11 cellular contexts compared by ENCODE assay signal in the genomic region with DNA sequence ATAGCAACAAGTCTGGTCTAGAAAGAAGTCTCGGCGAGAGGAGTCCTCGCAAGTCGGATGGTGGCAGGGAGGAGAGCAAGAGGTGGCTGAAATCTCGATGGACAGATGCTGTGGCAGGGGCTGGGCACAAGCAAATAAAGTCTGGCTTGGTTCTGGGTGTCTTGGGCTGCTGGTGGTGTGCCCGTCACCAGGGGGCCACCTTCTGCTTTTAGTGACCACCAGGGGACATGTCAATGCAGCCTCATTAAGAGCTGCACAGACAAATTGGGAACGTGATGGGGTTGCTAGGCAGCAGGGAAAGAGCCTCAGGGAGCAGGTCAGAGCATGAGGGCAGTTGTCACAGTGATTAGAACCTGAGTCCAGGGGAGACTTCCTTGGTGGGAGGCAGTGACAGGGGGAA. TPM values are rescaled to one million over a fixed set of nuclear protein-coding genes. Genes with fewer than 3 reads are reported as not detected.
DNase-seq lines count a peak whose midpoint lies in the region; ATAC-seq and TF ChIP-seq lines count a peak whose summit lies in the region.
"Had no signal": no experiment of that assay in that cellular context is flagged by ENCODE, and none has a peak within 500 bp of the region (broad histone marks: within the 10 kb centered on the region; RNA-seq: fewer than 3 reads in every experiment).

No MANE protein-coding gene starts in this region.

- H3K4me2 ChIP-seq in MM.1S (ENCODE audit: low read depth, low read length) = no peak overlapping the region
- H3K4me2 ChIP-seq in mammary epithelial cell (ENCODE audit: insufficient read depth, low read depth, low read length) = no peak overlapping the region

- in situ Hi-C loops in mammary epithelial cell (cut with MboI; ENCODE audit: low sequenced_read_pairs in 2 of 2) = no loop called here

- WGBS in mammary epithelial cell (ENCODE audit: low coverage, missing lambda C conversion rate) = 35% methylated on average over 7 of the region's 7 CpGs
- 70% methylated on average over 7 of the region's 7 CpGs for WGBS in right cardiac atrium

- intact Hi-C loops in activated CD4-positive, alpha-beta T cell treated with anti-CD3 and anti-CD28 coated beads for 36 hours (cut with DNase I, micrococcal nuclease) = loop anchor here in 1 of 2 experiments (5.0 kb wide), 1 partner anchor 42 kb away; no protein-coding TSS in a partner anchor
- intact Hi-C loops in mammary epithelial cell (cut with micrococcal nuclease) = loop anchor here (5.0 to 10.0 kb wide), 2 partner anchors 158 to 685 kb away; no protein-coding TSS in a partner anchor
- intact Hi-C loops in upper lobe of right lung (cut with DNase I) = no loop called here
- intact Hi-C loops in dorsolateral prefrontal cortex (cut with DNase I) = loop anchor here (5.0 to 10.0 kb wide), 3 partner anchors 42 to 425 kb away; no protein-coding TSS in a partner anchor
- intact Hi-C loops in right cardiac atrium (cut with DNase I) = loop anchor here in 3 of 4 donors (5.0 to 10.0 kb wide), 3 partner anchors 437 to 447 kb away; no protein-coding TSS in a partner anchor

- no TSS peak for BruUV-seq in mammary epithelial cell (replicated peaks; lab: Mats Ljungman, UMichigan)

- DNase-seq in activated CD4-positive, alpha-beta T cell treated with anti-CD3 and anti-CD28 coated beads for 36 hours = peak; percentile 44
- no peak for DNase-seq in activated CD4-positive, alpha-beta T cell treated with anti-CD3 and anti-CD28 coated beads, Interleukin-2, amount 50 U/mL, for 1 hour
- DNase-seq in MM.1S (no peak), mammary epithelial cell (no peak), upper lobe of right lung (no peak), dorsolateral prefrontal cortex (no peak), right cardiac atrium (no peak), middle frontal gyrus (ENCODE audit: extremely low spot score, low spot score) (no peak)
- DNase-seq: CD4-positive, alpha-beta T cell; occipital lobe had no signal

- H3K36me3 Mint-ChIP-seq in activated CD4-positive, alpha-beta T cell treated with anti-CD3 and anti-CD28 coated beads for 36 hours (ENCODE audit: low read depth) = no peaks in the 10 kb centered on the region

- CTCF ChIA-PET in activated CD4-positive, alpha-beta T cell treated with anti-CD3 and anti-CD28 coated beads for 36 hours (lab: Charles Lee) = interaction anchor here (0.6 to 19.2 kb wide), 4 partner anchors 35 to 208 kb away, joined by 3 to 599 read pairs (median 4); no protein-coding TSS in a partner anchor
- CTCF ChIA-PET in mammary epithelial cell (lab: Charles Lee; ENCODE audit: low non-redundant PET) = no interaction called here

- H3K79me2 ChIP-seq in MM.1S (ENCODE audit: low read length) (no peaks in the 10 kb centered on the region), mammary epithelial cell (ENCODE audit: insufficient read depth, low read length) (no peaks in the 10 kb centered on the region)

- no peaks in the 10 kb centered on the region for H3K27me3 ChIP-seq in MM.1S (replicated peaks; ENCODE audit: insufficient read depth, low read length)
- H3K27me3 ChIP-seq in mammary epithelial cell (ENCODE audit: insufficient read depth, low read length) = peaks cover 2% of the 10 kb centered on the region
- no peaks in the 10 kb centered on the region for H3K27me3 ChIP-seq in upper lobe of right lung
- H3K27me3 ChIP-seq in dorsolateral prefrontal cortex = peaks cover 0 to 11% (median 0%) of the 10 kb centered on the region in 45 donors
- no peaks in the 10 kb centered on the region for H3K27me3 ChIP-seq in right cardiac atrium (ENCODE audit: control insufficient read depth, insufficient read depth)

- H4K20me1 ChIP-seq in MM.1S (ENCODE audit: insufficient read depth, low read length) (no peaks in the 10 kb centered on the region), mammary epithelial cell (ENCODE audit: insufficient read depth, low read length) (no peaks in the 10 kb centered on the region)

- H3K9me3 ChIP-seq in MM.1S (replicated peaks; ENCODE audit: insufficient read depth, low read length) = no peaks in the 10 kb centered on the region
- no peaks in the 10 kb centered on the region for H3K9me3 ChIP-seq in mammary epithelial cell (replicated peaks; ENCODE audit: insufficient read depth, low read length)
- H3K9me3 ChIP-seq in upper lobe of right lung = no peaks in the 10 kb centered on the region
- no peaks in the 10 kb centered on the region for H3K9me3 ChIP-seq in right cardiac atrium (ENCODE audit: control insufficient read depth, low read length)

- no peak overlapping the region for H3K4me3 Mint-ChIP-seq in activated CD4-positive, alpha-beta T cell treated with anti-CD3 and anti-CD28 coated beads for 36 hours
- H3K4me3 Mint-ChIP-seq: CD4-positive, alpha-beta T cell had no signal

- H3F3A ChIP-seq in MM.1S (ENCODE audit: insufficient read depth, low read length) = no peaks in the 10 kb centered on the region

- H3K4me1 Mint-ChIP-seq in activated CD4-positive, alpha-beta T cell treated with anti-CD3 and anti-CD28 coated beads for 36 hours = peaks cover 21% of the 10 kb centered on the region

- H3K36me3 ChIP-seq in MM.1S (replicated peaks; ENCODE audit: insufficient read depth, low read length) = no peaks in the 10 kb centered on the region
- no peaks in the 10 kb centered on the region for H3K36me3 ChIP-seq in mammary epithelial cell (ENCODE audit: insufficient read depth, low read length)
- no peaks in the 10 kb centered on the region for H3K36me3 ChIP-seq in upper lobe of right lung

- H2AFZ ChIP-seq in MM.1S (ENCODE audit: low read length) (no peak overlapping the region), mammary epithelial cell (ENCODE audit: low read depth, low read length) (no peak overlapping the region)

- H3K9me3 Mint-ChIP-seq in activated CD4-positive, alpha-beta T cell treated with anti-CD3 and anti-CD28 coated beads for 36 hours (ENCODE audit: low read depth) = peaks cover 1% of the 10 kb centered on the region
- H3K9me3 Mint-ChIP-seq: CD4-positive, alpha-beta T cell had no signal

- H3K4me3 ChIP-seq in MM.1S (ENCODE audit: low read length) (no peak overlapping the region), mammary epithelial cell (replicated peaks in 1 of 3; ENCODE audit: insufficient read depth in 1 of 3, low read depth in 2 of 3, low read length in 3 of 3) (no peak overlapping the region), upper lobe of right lung (no peak overlapping the region), dorsolateral prefrontal cortex (no peak overlapping the region), right cardiac atrium (ENCODE audit: low read length) (no peak overlapping the region)

- dilution Hi-C loops in mammary epithelial cell (cut with HindIII; ENCODE audit: low sequenced_read_pairs) = no loop called here

- H3K9me2 ChIP-seq in MM.1S (replicated peaks; ENCODE audit: insufficient read depth, low read length) = no peaks in the 10 kb centered on the region

- no peak overlapping the region for H3K27ac Mint-ChIP-seq in activated CD4-positive, alpha-beta T cell treated with anti-CD3 and anti-CD28 coated beads for 36 hours
- H3K27ac Mint-ChIP-seq: CD4-positive, alpha-beta T cell had no signal

- H3K27ac ChIP-seq in MM.1S (ENCODE audit: low read length) (no peak overlapping the region), mammary epithelial cell (ENCODE audit: insufficient read depth, low read depth, low read length) (no peak overlapping the region), upper lobe of right lung (no peak overlapping the region), dorsolateral prefrontal cortex (no peak overlapping the region), right cardiac atrium (ENCODE audit: low read length) (no peak overlapping the region)

- TF ChIP-seq CTCF in MM.1S (IDR thresholded peaks at IDR 0.05; ENCODE audit: low read length) (peak; percentile 13), mammary epithelial cell (conservative IDR thresholded peaks at IDR 0.05 in 1 of 2, IDR thresholded peaks at IDR 0.05 in 1 of 2; ENCODE audit: extremely low read depth in 1 of 2, insufficient read depth in 1 of 2, low read depth in 1 of 2, low read length in 2 of 2) (peak; percentile 5 to 20), upper lobe of right lung (IDR thresholded peaks at IDR 0.05) (peak; percentile 11), dorsolateral prefrontal cortex (IDR thresholded peaks at IDR 0.05 in 54 of 56, conservative IDR thresholded peaks at IDR 0.05 in 2 of 56; ENCODE audit: low read depth in 1 of 56, partially characterized antibody in 56 of 56) (peak in 13 of 56 donors; percentile 8 to 34 (median 20))

- no peak overlapping the region for H3K9ac ChIP-seq in MM.1S (ENCODE audit: low read length)
- no peak overlapping the region for H3K9ac ChIP-seq in mammary epithelial cell (ENCODE audit: insufficient read depth, low read length)

- no peaks in the 10 kb centered on the region for H3K4me1 ChIP-seq in MM.1S (ENCODE audit: low read length)
- no peaks in the 10 kb centered on the region for H3K4me1 ChIP-seq in mammary epithelial cell (ENCODE audit: insufficient read depth, low read length)
- H3K4me1 ChIP-seq in upper lobe of right lung = peaks cover 16% of the 10 kb centered on the region
- H3K4me1 ChIP-seq in right cardiac atrium (ENCODE audit: control insufficient read depth, insufficient read depth, low read length) = peaks cover 3% of the 10 kb centered on the region

- H3K27me3 Mint-ChIP-seq in activated CD4-positive, alpha-beta T cell treated with anti-CD3 and anti-CD28 coated beads for 36 hours = no peaks in the 10 kb centered on the region
- H3K27me3 Mint-ChIP-seq: CD4-positive, alpha-beta T cell had no signal

- ATAC-seq in activated CD4-positive, alpha-beta T cell treated with anti-CD3 and anti-CD28 coated beads for 36 hours = no peak
- ATAC-seq in upper lobe of right lung (no peak), right cardiac atrium (no peak)

- POLR2A ChIA-PET in activated CD4-positive, alpha-beta T cell treated with anti-CD3 and anti-CD28 coated beads for 36 hours (lab: Charles Lee) = no interaction called here

RNA-seq across cellular contexts. Expression of gene LRRC74A, which starts 43.9 kb away (rescaled TPM):
- not detected for total RNA-seq in activated CD4-positive, alpha-beta T cell treated with anti-CD3 and anti-CD28 coated beads for 36 hours
- total RNA-seq in mammary epithelial cell = not detected
- not detected for polyA plus RNA-seq in mammary epithelial cell
- not detected for polyA minus RNA-seq in mammary epithelial cell
- total RNA-seq in upper lobe of right lung = not detected
- total RNA-seq in dorsolateral prefrontal cortex = not detected
- total RNA-seq in right cardiac atrium = 1 to 10 TPM in 1 of 4 donors, not detected in 3; 1.1 TPM
- not detected for polyA plus RNA-seq in right cardiac atrium
- total RNA-seq: CD4-positive, alpha-beta T cell; LHCN-M2; occipital lobe had no signal

RNA-seq across cellular contexts. Expression of gene ANGEL1, which starts 57.5 kb away (rescaled TPM):
- total RNA-seq in activated CD4-positive, alpha-beta T cell treated with anti-CD3 and anti-CD28 coated beads for 36 hours = 10 to 100 TPM; 15.8 to 17.2 TPM
- total RNA-seq in mammary epithelial cell (10 to 100 TPM; 12.0 to 18.2 TPM), upper lobe of right lung (24.1 TPM), dorsolateral prefrontal cortex (10 to 100 TPM; 25.7 to 56.1 (median 41.1) TPM), right cardiac atrium (10 to 100 TPM; 19.9 to 24.9 (median 20.3) TPM)
- polyA plus RNA-seq in mammary epithelial cell (13.4 TPM), right cardiac atrium (12.8 TPM)
- polyA minus RNA-seq in mammary epithelial cell = 11.0 TPM
